Comparison of ENCODE assay signal across 18 cellular contexts in genomic region chr17:17779015-17779611, GRCh38. TPM values are rescaled to one million over a fixed set of nuclear protein-coding genes. Genes with fewer than 3 reads are reported as not detected.
DNase-seq lines count a peak whose midpoint lies in the region; ATAC-seq, FAIRE-seq and TF ChIP-seq lines count a peak whose summit lies in the region.
"Had no signal": no experiment of that assay in that cellular context is flagged by ENCODE, and none has a peak within 500 bp of the region (broad histone marks: within the 10 kb centered on the region; RNA-seq: fewer than 3 reads in every experiment).

No MANE protein-coding gene starts in this region.

- H3K27ac ChIP-seq in CD4-positive, alpha-beta T cell (ENCODE audit: low read depth, low read length): no peak overlapping the region
- H3K27ac ChIP-seq in cingulate gyrus (ENCODE audit: low read depth, low read length) (peak overlapping the region; percentile 96), lung (ENCODE audit: low read depth in 1 of 2, low read length in 1 of 2) (peak overlapping the region; percentile 42 to 84), small intestine (ENCODE audit: low read depth in 1 of 2, low read length in 1 of 2) (peak overlapping the region; percentile 25 to 43)
- H3K27ac ChIP-seq: neutrophil had no signal

- H3K36me3 Mint-ChIP-seq in CD4-positive, alpha-beta T cell (ENCODE audit: low read depth): no peaks in the 10 kb centered on the region
- H3K36me3 Mint-ChIP-seq in activated CD8-positive, alpha-beta T cell treated with anti-CD3 and anti-CD28 coated beads for 36 hours (ENCODE audit: low read depth): no peaks in the 10 kb centered on the region
- H3K36me3 Mint-ChIP-seq: activated CD4-positive, alpha-beta memory T cell treated with anti-CD3 and anti-CD28 coated beads for 36 hours; IgD-negative memory B cell had no signal

- no peak for TF ChIP-seq CTCF in CD4-positive, alpha-beta T cell (IDR thresholded peaks at IDR 0.05)
- TF ChIP-seq CTCF in lung (IDR thresholded peaks at IDR 0.05; ENCODE audit: control extremely low read depth, extremely low read depth): no peak
- TF ChIP-seq CTCF in activated CD8-positive, alpha-beta T cell treated with anti-CD3 and anti-CD28 coated beads for 36 hours (IDR thresholded peaks at IDR 0.05): no peak

- H3K9me3 ChIP-seq in CD4-positive, alpha-beta T cell (ENCODE audit: control insufficient read depth, low read length): no peaks in the 10 kb centered on the region
- H3K9me3 ChIP-seq in lung (ENCODE audit: control insufficient read depth in 2 of 2, insufficient read depth in 1 of 2, low read length in 1 of 2): no peaks in the 10 kb centered on the region
- no peaks in the 10 kb centered on the region for H3K9me3 ChIP-seq in small intestine (ENCODE audit: control insufficient read depth, low read depth)
- H3K9me3 ChIP-seq: HAP-1, neutrophil had no signal

- H3K4me3 ChIP-seq in lung: no peak overlapping the region
- no peak overlapping the region for H3K4me3 ChIP-seq in small intestine (ENCODE audit: low read depth in 1 of 2, low read length in 2 of 2)
- H3K4me3 ChIP-seq: HAP-1 had no signal

- no peak for ATAC-seq in CD4-positive, alpha-beta T cell (ENCODE audit: poor library complexity)
- ATAC-seq in lung (ENCODE audit: insufficient read depth, low FRiP score) (no peak), esophagus mucosa (no peak)
- no peak for ATAC-seq in activated CD8-positive, alpha-beta T cell treated with anti-CD3 and anti-CD28 coated beads for 36 hours

- no peaks in the 10 kb centered on the region for H3K27me3 ChIP-seq in CD4-positive, alpha-beta T cell (ENCODE audit: control insufficient read depth, insufficient read depth, low read length)
- H3K27me3 ChIP-seq in lung (ENCODE audit: control insufficient read depth, insufficient read depth) (no peaks in the 10 kb centered on the region), small intestine (ENCODE audit: control insufficient read depth in 2 of 2, insufficient read depth in 2 of 2, low read length in 2 of 2) (peaks cover 0 to 5% of the 10 kb centered on the region in 2 donors)

- no peaks in the 10 kb centered on the region for H3K27me3 Mint-ChIP-seq in CD4-positive, alpha-beta T cell
- H3K27me3 Mint-ChIP-seq in activated CD8-positive, alpha-beta T cell treated with anti-CD3 and anti-CD28 coated beads for 36 hours: peaks cover 4% of the 10 kb centered on the region
- H3K27me3 Mint-ChIP-seq: activated CD4-positive, alpha-beta memory T cell treated with anti-CD3 and anti-CD28 coated beads for 36 hours had no signal

- H3K36me3 ChIP-seq in lung (ENCODE audit: control insufficient read depth in 2 of 2, insufficient read depth in 2 of 2, low read length in 2 of 2) (no peaks in the 10 kb centered on the region), small intestine (ENCODE audit: control insufficient read depth in 2 of 2, insufficient read depth in 2 of 2, low read length in 2 of 2) (no peaks in the 10 kb centered on the region)
- H3K36me3 ChIP-seq: HAP-1, neutrophil had no signal

- intact Hi-C loops in CD4-positive, alpha-beta T cell (cut with DNase I, micrococcal nuclease): loop anchor here in 1 of 2 experiments (5.0 kb wide), 1 partner anchor 97 kb away; the partner anchor contains the start of gene RAI1
- intact Hi-C loops in activated CD8-positive, alpha-beta T cell treated with anti-CD3 and anti-CD28 coated beads for 36 hours (cut with micrococcal nuclease): no loop called here

- DNase-seq in CD4-positive, alpha-beta T cell: no peak
- DNase-seq in lung (ENCODE audit: low spot score): no peak
- DNase-seq in small intestine: no peak
- DNase-seq in KBM-7: no peak
- DNase-seq in activated CD8-positive, alpha-beta T cell treated with anti-CD3 and anti-CD28 coated beads for 36 hours: no peak
- no peak for DNase-seq in activated T-cell treated with anti-CD3 and anti-CD28 coated beads for 4 hours
- DNase-seq: activated CD4-positive, alpha-beta memory T cell treated with anti-CD3 and anti-CD28 coated beads for 36 hours; cerebellar nuclear complex; DMS 273 treated with DMSO at 0.1 percent for 48 hours; NCI-H1436; stimulated activated CD4-positive, alpha-beta T cell treated with anti-CD3 and anti-CD28 coated beads, Interleukin-4, amount 100 ng/mL, for 4 hours had no signal

- H3K4me1 ChIP-seq in lung (ENCODE audit: control insufficient read depth in 2 of 2, insufficient read depth in 2 of 2, low read length in 2 of 2) (peaks cover 11 to 16% of the 10 kb centered on the region in 2 donors), small intestine (ENCODE audit: control insufficient read depth in 2 of 2, insufficient read depth in 1 of 2, low read depth in 1 of 2, low read length in 1 of 2) (peaks cover 2 to 8% of the 10 kb centered on the region in 2 donors)

- peak overlapping the region; percentile 30 for H3K4me3 Mint-ChIP-seq in CD4-positive, alpha-beta T cell
- no peak overlapping the region for H3K4me3 Mint-ChIP-seq in activated CD8-positive, alpha-beta T cell treated with anti-CD3 and anti-CD28 coated beads for 36 hours
- H3K4me3 Mint-ChIP-seq: activated CD4-positive, alpha-beta memory T cell treated with anti-CD3 and anti-CD28 coated beads for 36 hours; T-helper 1 cell treated with Interleukin-12 subunit alpha and Interleukin-12 subunit beta and Interleukin-4 antibody, amounts not matched to agents 30 μg/mL and 1 μg/mL, for 36 hours had no signal

- CTCF ChIA-PET in CD4-positive, alpha-beta T cell (lab: Charles Lee): no interaction called here
- CTCF ChIA-PET in activated CD8-positive, alpha-beta T cell treated with anti-CD3 and anti-CD28 coated beads for 36 hours (lab: Charles Lee): no interaction called here

- no peaks in the 10 kb centered on the region for H3K9me3 Mint-ChIP-seq in CD4-positive, alpha-beta T cell
- no peaks in the 10 kb centered on the region for H3K9me3 Mint-ChIP-seq in activated CD8-positive, alpha-beta T cell treated with anti-CD3 and anti-CD28 coated beads for 36 hours
- H3K9me3 Mint-ChIP-seq: activated CD4-positive, alpha-beta memory T cell treated with anti-CD3 and anti-CD28 coated beads for 36 hours; IgD-negative memory B cell; T-helper 1 cell treated with Interleukin-12 subunit alpha and Interleukin-12 subunit beta and Interleukin-4 antibody, amounts not matched to agents 30 μg/mL and 1 μg/mL, for 36 hours had no signal

- FAIRE-seq in small intestine (lab: Jason Lieb, UNC): no peak
- FAIRE-seq: GM19239 had no signal

- H3K27ac Mint-ChIP-seq in CD4-positive, alpha-beta T cell: no peak overlapping the region
- no peak overlapping the region for H3K27ac Mint-ChIP-seq in activated CD8-positive, alpha-beta T cell treated with anti-CD3 and anti-CD28 coated beads for 36 hours
- H3K27ac Mint-ChIP-seq: activated CD4-positive, alpha-beta memory T cell treated with anti-CD3 and anti-CD28 coated beads for 36 hours; IgD-negative memory B cell; T-helper 1 cell treated with Interleukin-12 subunit alpha and Interleukin-12 subunit beta and Interleukin-4 antibody, amounts not matched to agents 30 μg/mL and 1 μg/mL, for 36 hours had no signal

- 79% methylated on average over 16 of the region's 16 CpGs for WGBS in lung, 2 donors
- WGBS in small intestine, 3 donors: 69 to 89% (median 85%) methylated on average over 16 of the region's 16 CpGs

- peaks cover 16% of the 10 kb centered on the region for H3K4me1 Mint-ChIP-seq in CD4-positive, alpha-beta T cell (ENCODE audit: low read depth)
- peaks cover 10% of the 10 kb centered on the region for H3K4me1 Mint-ChIP-seq in activated CD8-positive, alpha-beta T cell treated with anti-CD3 and anti-CD28 coated beads for 36 hours (ENCODE audit: low read depth)

- POLR2A ChIA-PET in CD4-positive, alpha-beta T cell (lab: Charles Lee): interaction anchor here (1.2 kb wide), 1 partner anchor 14 kb away, joined by 3 read pairs; no protein-coding TSS in a partner anchor
- POLR2A ChIA-PET in activated CD8-positive, alpha-beta T cell treated with anti-CD3 and anti-CD28 coated beads for 36 hours (lab: Charles Lee): interaction anchor here (1.4 kb wide), 1 partner anchor 8 kb away, joined by 3 read pairs; no protein-coding TSS in a partner anchor

- in situ Hi-C loops in KBM-7 (cut with MboI; ENCODE audit: low pct_unique_long_range_greater_than_20kb, low sequenced_read_pairs): no loop called here

RNA-seq across cellular contexts. Expression of gene SREBF1, which starts 57.7 kb away (rescaled TPM):
- total RNA-seq in CD4-positive, alpha-beta T cell: 100 to 1,000 TPM; 249 to 264 TPM
- total RNA-seq in lung (100 to 1,000 TPM in 1 of 2 donors, 10 to 100 TPM in 1; 84.6 to 134 TPM), esophagus mucosa (142 TPM)
- polyA plus RNA-seq in lung (10 to 100 TPM; 68.4 to 76.8 TPM), small intestine (100 to 1,000 TPM in 2 of 3 donors, 10 to 100 TPM in 1; 99.7 to 155 (median 111) TPM)
- 100 to 1,000 TPM; 103 to 116 TPM for total RNA-seq in activated CD8-positive, alpha-beta T cell treated with anti-CD3 and anti-CD28 coated beads for 36 hours
